ENCODE assay signal across 1 cellular context in genomic region chr22:19632671-19633148, GRCh38.
TF ChIP-seq lines count a peak whose summit lies in the region.

No MANE protein-coding gene starts in this region.

TF ChIP-seq in HCT116, 20 proteins besides CTCF, POLR2A, EP300 and RAD21 (continued from another document):
- TF ChIP-seq, protein P1, sequence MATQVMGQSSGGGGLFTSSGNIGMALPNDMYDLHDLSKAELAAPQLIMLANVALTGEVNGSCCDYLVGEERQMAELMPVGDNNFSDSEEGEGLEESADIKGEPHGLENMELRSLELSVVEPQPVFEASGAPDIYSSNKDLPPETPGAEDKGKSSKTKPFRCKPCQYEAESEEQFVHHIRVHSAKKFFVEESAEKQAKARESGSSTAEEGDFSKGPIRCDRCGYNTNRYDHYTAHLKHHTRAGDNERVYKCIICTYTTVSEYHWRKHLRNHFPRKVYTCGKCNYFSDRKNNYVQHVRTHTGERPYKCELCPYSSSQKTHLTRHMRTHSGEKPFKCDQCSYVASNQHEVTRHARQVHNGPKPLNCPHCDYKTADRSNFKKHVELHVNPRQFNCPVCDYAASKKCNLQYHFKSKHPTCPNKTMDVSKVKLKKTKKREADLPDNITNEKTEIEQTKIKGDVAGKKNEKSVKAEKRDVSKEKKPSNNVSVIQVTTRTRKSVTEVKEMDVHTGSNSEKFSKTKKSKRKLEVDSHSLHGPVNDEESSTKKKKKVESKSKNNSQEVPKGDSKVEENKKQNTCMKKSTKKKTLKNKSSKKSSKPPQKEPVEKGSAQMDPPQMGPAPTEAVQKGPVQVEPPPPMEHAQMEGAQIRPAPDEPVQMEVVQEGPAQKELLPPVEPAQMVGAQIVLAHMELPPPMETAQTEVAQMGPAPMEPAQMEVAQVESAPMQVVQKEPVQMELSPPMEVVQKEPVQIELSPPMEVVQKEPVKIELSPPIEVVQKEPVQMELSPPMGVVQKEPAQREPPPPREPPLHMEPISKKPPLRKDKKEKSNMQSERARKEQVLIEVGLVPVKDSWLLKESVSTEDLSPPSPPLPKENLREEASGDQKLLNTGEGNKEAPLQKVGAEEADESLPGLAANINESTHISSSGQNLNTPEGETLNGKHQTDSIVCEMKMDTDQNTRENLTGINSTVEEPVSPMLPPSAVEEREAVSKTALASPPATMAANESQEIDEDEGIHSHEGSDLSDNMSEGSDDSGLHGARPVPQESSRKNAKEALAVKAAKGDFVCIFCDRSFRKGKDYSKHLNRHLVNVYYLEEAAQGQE (IDR thresholded peaks at IDR 0.05; ENCODE audit: low read depth) = no peak
- TF ChIP-seq TCF7L2 (IDR thresholded peaks at IDR 0.05; ENCODE audit: borderline replicate concordance, extremely low read depth, insufficient read depth, insufficient read length) (no peak), ZFX (IDR thresholded peaks at IDR 0.05) (no peak), ELF1 (IDR thresholded peaks at IDR 0.05; ENCODE audit: borderline replicate concordance, low read depth) (no peak), CEBPB (IDR thresholded peaks at IDR 0.05; ENCODE audit: low read depth) (no peak), SIN3A (IDR thresholded peaks at IDR 0.05; ENCODE audit: low read depth) (no peak), SP1 (IDR thresholded peaks at IDR 0.05; ENCODE audit: low read depth) (no peak), EGR1 (IDR thresholded peaks at IDR 0.05; ENCODE audit: low read depth) (no peak), FOSL1 (IDR thresholded peaks at IDR 0.05; ENCODE audit: low read depth) (no peak), ZNF274 (IDR thresholded peaks at IDR 0.05; ENCODE audit: low read depth, low read length) (no peak), EZH2 (IDR thresholded peaks at IDR 0.05) (no peak)
- TF ChIP-seq, protein P2, sequence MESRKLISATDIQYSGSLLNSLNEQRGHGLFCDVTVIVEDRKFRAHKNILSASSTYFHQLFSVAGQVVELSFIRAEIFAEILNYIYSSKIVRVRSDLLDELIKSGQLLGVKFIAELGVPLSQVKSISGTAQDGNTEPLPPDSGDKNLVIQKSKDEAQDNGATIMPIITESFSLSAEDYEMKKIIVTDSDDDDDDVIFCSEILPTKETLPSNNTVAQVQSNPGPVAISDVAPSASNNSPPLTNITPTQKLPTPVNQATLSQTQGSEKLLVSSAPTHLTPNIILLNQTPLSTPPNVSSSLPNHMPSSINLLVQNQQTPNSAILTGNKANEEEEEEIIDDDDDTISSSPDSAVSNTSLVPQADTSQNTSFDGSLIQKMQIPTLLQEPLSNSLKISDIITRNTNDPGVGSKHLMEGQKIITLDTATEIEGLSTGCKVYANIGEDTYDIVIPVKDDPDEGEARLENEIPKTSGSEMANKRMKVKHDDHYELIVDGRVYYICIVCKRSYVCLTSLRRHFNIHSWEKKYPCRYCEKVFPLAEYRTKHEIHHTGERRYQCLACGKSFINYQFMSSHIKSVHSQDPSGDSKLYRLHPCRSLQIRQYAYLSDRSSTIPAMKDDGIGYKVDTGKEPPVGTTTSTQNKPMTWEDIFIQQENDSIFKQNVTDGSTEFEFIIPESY (IDR thresholded peaks at IDR 0.05; ENCODE audit: extremely low read depth, insufficient replicate concordance, low read length) = no peak
- TF ChIP-seq, protein P3, sequence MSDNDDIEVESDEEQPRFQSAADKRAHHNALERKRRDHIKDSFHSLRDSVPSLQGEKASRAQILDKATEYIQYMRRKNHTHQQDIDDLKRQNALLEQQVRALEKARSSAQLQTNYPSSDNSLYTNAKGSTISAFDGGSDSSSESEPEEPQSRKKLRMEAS (IDR thresholded peaks at IDR 0.05) = no peak
- TF ChIP-seq, protein P4, sequence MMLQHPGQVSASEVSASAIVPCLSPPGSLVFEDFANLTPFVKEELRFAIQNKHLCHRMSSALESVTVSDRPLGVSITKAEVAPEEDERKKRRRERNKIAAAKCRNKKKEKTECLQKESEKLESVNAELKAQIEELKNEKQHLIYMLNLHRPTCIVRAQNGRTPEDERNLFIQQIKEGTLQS (IDR thresholded peaks at IDR 0.05) = no peak
